In genomic region chr22:23294221-23294620, GRCh38 we compare ENCODE assay signal across 20 cellular contexts.
DNase-seq lines count a peak whose midpoint lies in the region; ATAC-seq, FAIRE-seq and TF ChIP-seq lines count a peak whose summit lies in the region.
"Had no signal": no experiment of that assay in that cellular context is flagged by ENCODE, and none has a peak within 500 bp of the region (broad histone marks: within the 10 kb centered on the region; RNA-seq: fewer than 3 reads in every experiment).

No MANE protein-coding gene starts in this region.

- H4K91ac ChIP-seq in trophoblast cell (ENCODE audit: low read depth, low read length), result no peak overlapping the region

- H3K27ac ChIP-seq in right atrium auricular region, result no peak overlapping the region
- H3K27ac ChIP-seq in trophoblast cell (ENCODE audit: low read depth, low read length), result no peak overlapping the region
- H3K27ac ChIP-seq: 22Rv1; A549; BLaER1 treated with 17β-estradiol and CSF1 and Interleukin-3, amounts not matched to agents 10 nM and 100 nM; C4-2B had no signal

- peaks cover 14% of the 10 kb centered on the region for H3K79me1 ChIP-seq in trophoblast cell (ENCODE audit: low read length)

- H3K9me3 ChIP-seq in right atrium auricular region, result no peaks in the 10 kb centered on the region
- H3K9me3 ChIP-seq in trophoblast cell (ENCODE audit: insufficient read depth, low read depth, low read length), result no peaks in the 10 kb centered on the region
- H3K9me3 ChIP-seq: A549; BLaER1 treated with 17β-estradiol and CSF1 and Interleukin-3, amounts not matched to agents 10 nM and 100 nM; Caco-2 had no signal

- H3K4me3 ChIP-seq in right atrium auricular region, result no peak overlapping the region
- no peak overlapping the region for H3K4me3 ChIP-seq in trophoblast cell (ENCODE audit: low read depth, low read length)
- H3K4me3 ChIP-seq: A549; BLaER1 treated with 17β-estradiol and CSF1 and Interleukin-3, amounts not matched to agents 10 nM and 100 nM had no signal

- no peak overlapping the region for H3K4ac ChIP-seq in trophoblast cell (ENCODE audit: low read depth, low read length)

- H3K18ac ChIP-seq in trophoblast cell (ENCODE audit: low read length), result no peak overlapping the region

- no peak for TF ChIP-seq CTCF in right atrium auricular region (IDR thresholded peaks at IDR 0.05)

- H3K27me3 ChIP-seq in right atrium auricular region, result no peaks in the 10 kb centered on the region
- no peaks in the 10 kb centered on the region for H3K27me3 ChIP-seq in trophoblast cell (ENCODE audit: insufficient read depth, low read length)
- H3K27me3 ChIP-seq: BLaER1 treated with 17β-estradiol and CSF1 and Interleukin-3, amounts not matched to agents 10 nM and 100 nM had no signal

- FAIRE-seq in frontal cortex (lab: Jason Lieb, UNC), result no peak
- FAIRE-seq: A549, D721Med, G401.6, GM12891, GM19239 had no signal

- H2BK5ac ChIP-seq in trophoblast cell (ENCODE audit: low read depth, low read length, poor library complexity), result no peak overlapping the region

- H4K8ac ChIP-seq in trophoblast cell (ENCODE audit: low read depth, low read length), result no peak overlapping the region

- H3K9ac ChIP-seq in trophoblast cell (ENCODE audit: low read length), result no peak overlapping the region
- H3K9ac ChIP-seq: BLaER1 treated with 17β-estradiol and CSF1 and Interleukin-3, amounts not matched to agents 10 nM and 100 nM had no signal

- H3K79me2 ChIP-seq in trophoblast cell (ENCODE audit: control insufficient read depth, insufficient read depth, low read length, poor library complexity), result peaks cover 5% of the 10 kb centered on the region

- H4K12ac ChIP-seq in trophoblast cell (ENCODE audit: low read depth, low read length), result no peak overlapping the region

- no peak overlapping the region for H2BK12ac ChIP-seq in trophoblast cell (ENCODE audit: low read length)

- no peak overlapping the region for H3K4me2 ChIP-seq in trophoblast cell (ENCODE audit: low read length)
- H3K4me2 ChIP-seq: A549; BLaER1 treated with 17β-estradiol and CSF1 and Interleukin-3, amounts not matched to agents 10 nM and 100 nM had no signal

- H3K36me3 ChIP-seq in right atrium auricular region (peaks cover 56% of the 10 kb centered on the region), trophoblast cell (ENCODE audit: control insufficient read depth in 1 of 2, insufficient read depth in 2 of 2, low read length in 2 of 2) (peaks cover 53 to 64% of the 10 kb centered on the region in 2 experiments)

- H3K4me1 ChIP-seq in right atrium auricular region (peaks cover 0 to 4% of the 10 kb centered on the region in 2 donors), trophoblast cell (ENCODE audit: control insufficient read depth in 1 of 2, insufficient read depth in 2 of 2, low read length in 2 of 2) (peaks cover 34 to 41% of the 10 kb centered on the region in 2 experiments)

- no peak overlapping the region for H2BK120ac ChIP-seq in trophoblast cell (ENCODE audit: insufficient read depth, low read length, poor library complexity)

- no peak overlapping the region for H2AFZ ChIP-seq in trophoblast cell (ENCODE audit: insufficient read depth, low read length, poor library complexity)

- DNase-seq in Right ventricle myocardium superior (peak; percentile 10), right atrium auricular region (ENCODE audit: low spot score) (no peak), trophoblast cell (peak; percentile 62 to 77), SIG-M5 treated with dmso at 0.1 percent for 504 hours (lab: John Stamatoyannopoulos, UW; ENCODE audit: unreplicated experiment) (no peak), frontal cortex (ENCODE audit: low spot score in 2 of 2) (no peak)
- DNase-seq: AML-193; Caco-2; Calu3; CD4-positive, alpha-beta T cell; CD8-positive, alpha-beta T cell; DMS79 treated with DMSO at 0.1 percent for 48 hours; GF-D8 had no signal

- H3K14ac ChIP-seq in trophoblast cell (ENCODE audit: low read length), result no peak overlapping the region

- H2AK5ac ChIP-seq in trophoblast cell (ENCODE audit: low read length), result no peak overlapping the region

- H3K23ac ChIP-seq in trophoblast cell (ENCODE audit: low read length), result no peak overlapping the region

- no peak for ATAC-seq in Right ventricle myocardium superior (ENCODE audit: poor library complexity)
- ATAC-seq: A549; CD8-positive, alpha-beta T cell had no signal

- no CpG with 5 or more reads among the region's 11 CpGs for WGBS in trophoblast cell (ENCODE audit: extremely low coverage, insufficient coverage, insufficient read length)

- intact Hi-C loops in Right ventricle myocardium superior (cut with DNase I), result no loop called here

Comparison
In these comparisons a context has a peak if more than half of its experiments do, and no peak if none do; other contexts are left out.
1. DNase-seq: peak in Right ventricle myocardium superior (single experiment) and trophoblast cell (2 of 2); none in right atrium auricular region (single experiment), SIG-M5 treated with dmso at 0.1 percent for 504 hours (single experiment) and frontal cortex (0 of 2).